In genomic region chr10:36676321-36677169, GRCh38 we compare ENCODE assay signal across 14 cellular contexts.
DNase-seq lines count a peak whose midpoint lies in the region; ATAC-seq, FAIRE-seq and TF ChIP-seq lines count a peak whose summit lies in the region.
"Had no signal": no experiment of that assay in that cellular context is flagged by ENCODE, and none has a peak within 500 bp of the region (broad histone marks: within the 10 kb centered on the region; RNA-seq: fewer than 3 reads in every experiment).

No MANE protein-coding gene starts in this region.

- no peaks in the 10 kb centered on the region for H3K79me2 ChIP-seq in PC-3 (ENCODE audit: low read length)

- intact Hi-C loops in PC-3 (cut with micrococcal nuclease) = loop anchor here (2.0 to 5.0 kb wide), 6 partner anchors 46 to 1044 kb away; no protein-coding TSS in a partner anchor
- intact Hi-C loops in kidney (cut with DNase I) = no loop called here
- intact Hi-C loops in left lung (cut with DNase I) = no loop called here

- CTCF ChIA-PET in PC-3 (lab: Charles Lee) = interaction anchor here (0.5 to 1.2 kb wide), 7 partner anchors 16 to 187 kb away, joined by 3 to 6 read pairs (median 4); no protein-coding TSS in a partner anchor

- no peaks in the 10 kb centered on the region for H4K20me1 ChIP-seq in PC-3 (ENCODE audit: low read length)

- TF ChIP-seq CTCF in PC-3 (conservative IDR thresholded peaks at IDR 0.05; ENCODE audit: low read depth, low read length) (no peak), kidney (IDR thresholded peaks at IDR 0.05; ENCODE audit: borderline replicate concordance, extremely low read depth, insufficient read depth) (no peak), left lung (IDR thresholded peaks at IDR 0.05) (no peak)

- no TSS peak for BruUV-seq in PC-3 (replicated peaks; lab: Mats Ljungman, UMichigan)

- peak; percentile 17 for FAIRE-seq in islet of Langerhans (lab: Jason Lieb, UNC)
- no peak for FAIRE-seq in kidney (lab: Jason Lieb, UNC)

- POLR2A ChIA-PET in PC-3 (lab: Charles Lee; ENCODE audit: unreplicated experiment) = interaction anchor here (0.5 to 0.6 kb wide), 3 partner anchors 103 to 1043 kb away, joined by 3 read pairs; no protein-coding TSS in a partner anchor

- H3K27ac ChIP-seq in PC-3 (ENCODE audit: low read length) = peak overlapping the region; percentile 47
- no peak overlapping the region for H3K27ac ChIP-seq in kidney (ENCODE audit: low read depth in 2 of 2, low read length in 2 of 2)
- no peak overlapping the region for H3K27ac ChIP-seq in left lung

- no peaks in the 10 kb centered on the region for H3K9me3 ChIP-seq in MG63
- no peaks in the 10 kb centered on the region for H3K9me3 ChIP-seq in PC-3 (ENCODE audit: low read length)
- H3K9me3 ChIP-seq in kidney (ENCODE audit: control insufficient read depth in 1 of 2, low read length in 2 of 2) = no peaks in the 10 kb centered on the region
- H3K9me3 ChIP-seq in left lung = no peaks in the 10 kb centered on the region

- H3K9ac ChIP-seq in PC-3 (ENCODE audit: low read length) (peak overlapping the region; percentile 3; the same call in 1 of the 2 replicates), kidney (ENCODE audit: low read length in 2 of 2) (no peak overlapping the region)

- H3K36me3 ChIP-seq in MG63 = no peaks in the 10 kb centered on the region
- H3K36me3 ChIP-seq in PC-3 (ENCODE audit: low read depth, low read length) = no peaks in the 10 kb centered on the region
- no peaks in the 10 kb centered on the region for H3K36me3 ChIP-seq in kidney (ENCODE audit: control insufficient read depth in 1 of 2, insufficient read depth in 2 of 2, low read length in 2 of 2)
- no peaks in the 10 kb centered on the region for H3K36me3 ChIP-seq in left lung

- peak; percentile 76 for DNase-seq in COR-L47 (lab: John Stamatoyannopoulos, UW)
- DNase-seq in MG63 = peak; percentile 37
- peak; percentile 59 for DNase-seq in PC-3
- no peak for DNase-seq in SIG-M5 treated with dmso at 0.1 percent for 504 hours (lab: John Stamatoyannopoulos, UW; ENCODE audit: unreplicated experiment)
- DNase-seq in kidney = no peak
- no peak for DNase-seq in left lung
- DNase-seq: CD4-positive, CD25-positive, alpha-beta regulatory T cell; foreskin melanocyte; NCI-H510A treated with DMSO at 0.1 percent for 48 hours; SHP77; stimulated activated CD4-positive, alpha-beta T cell treated with anti-CD3 and anti-CD28 coated beads, Interleukin-4, amount 100 ng/mL, for 1 hour; stimulated activated naive B cell treated with anti-CD40 and anti-IgM and Interleukin-4, amounts not matched to agents 10 μg/mL and 1 μg/mL and 100 μg/mL, for 72 hours had no signal

- 0 out of 2 replicates have a peak, but pooled peaks cover 3% of the 10 kb centered on the region for H3K9me2 ChIP-seq in PC-3 (replicated peaks; ENCODE audit: low read length)

- H3K4me2 ChIP-seq in PC-3 (ENCODE audit: low read length) = peak overlapping the region; percentile 58

- ATAC-seq in PC-3 (peak; percentile 15), HG03097 (IDR thresholded peaks at IDR 0.05; ENCODE audit: low FRiP score, unreplicated experiment) (no peak), left lung (no peak)
- ATAC-seq: stimulated activated naive B cell treated with anti-CD40 and anti-IgM and Interleukin-4, amounts not matched to agents 10 μg/mL and 1 μg/mL and 100 μg/mL, for 72 hours had no signal

- 0 out of 2 replicates have a peak overlapping the region, but pooled peaks have one; percentile 3 for H2AFZ ChIP-seq in PC-3 (ENCODE audit: low read length)

- H3F3A ChIP-seq in PC-3 (ENCODE audit: low read length, unreplicated experiment) = peaks cover under 1% of the 10 kb centered on the region

- H3K27me3 ChIP-seq in MG63 = no peaks in the 10 kb centered on the region
- no peaks in the 10 kb centered on the region for H3K27me3 ChIP-seq in PC-3 (ENCODE audit: low read length)
- no peaks in the 10 kb centered on the region for H3K27me3 ChIP-seq in left lung

- H3K4me3 ChIP-seq in MG63 (no peak overlapping the region), PC-3 (ENCODE audit: low read length) (no peak overlapping the region), kidney (ENCODE audit: low read length in 2 of 2) (no peak overlapping the region), left lung (no peak overlapping the region)

- peaks cover 47% of the 10 kb centered on the region for H3K4me1 ChIP-seq in PC-3 (ENCODE audit: insufficient read depth, low read length)
- no peaks in the 10 kb centered on the region for H3K4me1 ChIP-seq in kidney (ENCODE audit: control insufficient read depth in 1 of 2, insufficient read depth in 1 of 2, low read depth in 1 of 2, low read length in 2 of 2)
- H3K4me1 ChIP-seq in left lung = no peaks in the 10 kb centered on the region

Comparison
In these comparisons a context has a peak if more than half of its experiments do, and no peak if none do; other contexts are left out.
1. DNase-seq: peak in COR-L47 (single experiment), MG63 (single experiment) and PC-3 (single experiment); none in SIG-M5 treated with dmso at 0.1 percent for 504 hours (single experiment), kidney (single experiment) and left lung (0 of 2).